9 cellular contexts compared by ENCODE assay signal in the genomic region with DNA sequence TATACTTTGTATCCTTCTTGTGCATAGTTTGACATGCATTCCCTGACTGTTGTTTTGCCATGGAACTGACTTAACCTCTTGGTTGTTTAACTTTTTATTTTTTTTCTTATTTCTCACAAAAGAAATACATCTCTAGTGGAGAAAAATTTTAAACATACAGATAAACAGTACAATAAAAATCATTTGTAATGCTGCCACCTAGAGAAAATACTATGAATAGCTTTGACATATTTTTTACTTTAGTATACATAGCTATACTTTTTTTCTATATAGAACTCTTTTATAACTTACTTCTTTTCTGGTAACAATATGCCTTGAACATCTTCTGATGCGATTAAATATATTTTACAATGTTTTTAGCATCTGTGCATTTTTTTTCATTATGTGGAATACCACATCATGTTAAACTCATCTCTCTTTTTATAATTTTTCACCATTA.
DNase-seq lines count a peak whose midpoint lies in the region; ATAC-seq, FAIRE-seq and TF ChIP-seq lines count a peak whose summit lies in the region.
"Had no signal": no experiment of that assay in that cellular context is flagged by ENCODE, and none has a peak within 500 bp of the region (broad histone marks: within the 10 kb centered on the region; RNA-seq: fewer than 3 reads in every experiment).

No MANE protein-coding gene starts in this region.

- no peaks in the 10 kb centered on the region for H3K36me3 ChIP-seq in bronchial epithelial cell (ENCODE audit: control insufficient read depth, insufficient read depth, low read length)

- no peak for FAIRE-seq in bronchial epithelial cell (lab: Jason Lieb, UNC)
- FAIRE-seq: GM12878 had no signal

- DNase-seq in CD14-positive monocyte (ENCODE audit: low spot score) (no peak), LNCaP clone FGC (ENCODE audit: low read depth) (no peak), bronchial epithelial cell (ENCODE audit: low read depth) (peak; percentile 46), midbrain (lab: John Stamatoyannopoulos, UW) (peak; percentile 44), GOT3 (lab: John Stamatoyannopoulos, UW) (no peak)
- no peak for DNase-seq in activated CD4-positive, alpha-beta T cell treated with anti-CD3 and anti-CD28 coated beads, Interleukin-2, amount 50 U/mL, for 1 hour

- no peaks in the 10 kb centered on the region for H3K36me3 Mint-ChIP-seq in CD14-positive monocyte

- intact Hi-C loops in CD14-positive monocyte (cut with micrococcal nuclease) = no loop called here

- H3K4me3 ChIP-seq in LNCaP clone FGC (ENCODE audit: low read depth, low read length) = no peak overlapping the region; the same call in 1 of the 2 replicates
- no peak overlapping the region for H3K4me3 ChIP-seq in bronchial epithelial cell (ENCODE audit: low read depth, low read length)
- H3K4me3 ChIP-seq: GM12878 had no signal

- H3K4me3 Mint-ChIP-seq in CD14-positive monocyte = no peak overlapping the region

- no peaks in the 10 kb centered on the region for H3K4me1 Mint-ChIP-seq in CD14-positive monocyte

- peaks cover 0 to 11% (median 5%) of the 10 kb centered on the region in 7 donors for H3K9me3 Mint-ChIP-seq in CD14-positive monocyte

- H3K27me3 Mint-ChIP-seq in CD14-positive monocyte (ENCODE audit: low read depth in 3 of 3) = no peaks in the 10 kb centered on the region

- TF ChIP-seq CTCF in CD14-positive monocyte (IDR thresholded peaks at IDR 0.05) (peak; percentile 0), LNCaP clone FGC (IDR thresholded peaks at IDR 0.05; ENCODE audit: control insufficient read depth, extremely low read depth, insufficient read depth) (peak; percentile 40), bronchial epithelial cell (IDR thresholded peaks at IDR 0.05; ENCODE audit: insufficient read depth, low read length, severe bottlenecking) (peak; percentile 2)

- no peak overlapping the region for H3K27ac Mint-ChIP-seq in CD14-positive monocyte

- no peak for ATAC-seq in esophagus mucosa
- no peak for ATAC-seq in HG03378 (IDR thresholded peaks at IDR 0.05; ENCODE audit: unreplicated experiment)
- ATAC-seq: GM12878 had no signal

- H3K27me3 ChIP-seq in bronchial epithelial cell (ENCODE audit: control insufficient read depth, insufficient read depth, low read length) = no peaks in the 10 kb centered on the region

Comparison
In these comparisons a context has a peak if more than half of its experiments do, and no peak if none do; other contexts are left out.
1. DNase-seq: peak in bronchial epithelial cell (single experiment) and midbrain (single experiment); none in CD14-positive monocyte (single experiment), LNCaP clone FGC (single experiment), GOT3 (single experiment) and activated CD4-positive, alpha-beta T cell treated with anti-CD3 and anti-CD28 coated beads, Interleukin-2, amount 50 U/mL, for 1 hour (single experiment).
2. Peak in every context shown above with its lines, with median percentiles within 50 percentile points of each other: CTCF ChIP-seq.